Comparison of ENCODE assay signal across 18 cellular contexts in the genomic region with DNA sequence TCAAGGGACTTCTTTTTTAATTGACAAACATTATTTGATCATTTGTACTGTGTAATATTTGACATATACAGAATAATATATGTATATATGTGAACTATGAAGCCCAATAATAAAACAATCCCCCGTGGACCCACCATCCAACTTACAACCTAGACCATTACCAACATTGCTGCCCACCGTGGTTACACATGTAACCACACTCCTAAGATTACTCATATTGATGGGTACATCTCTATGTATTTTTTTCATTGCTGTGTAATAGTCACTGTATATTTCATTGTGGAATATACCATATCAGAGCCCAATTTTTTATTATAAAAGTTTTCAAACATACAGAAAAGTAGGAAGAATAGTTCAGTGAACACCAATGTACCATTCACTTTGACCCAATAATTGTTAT.
A peak's percentile ranks its signal among the peaks of the same experiment; 100 is the strongest.
DNase-seq lines count a peak whose midpoint lies in the region; ATAC-seq and TF ChIP-seq lines count a peak whose summit lies in the region.
"Had no signal": no experiment of that assay in that cellular context is flagged by ENCODE, and none has a peak within 500 bp of the region (broad histone marks: within the 10 kb centered on the region; RNA-seq: fewer than 3 reads in every experiment).

No MANE protein-coding gene starts in this region.

- no peak overlapping the region for H3K4me3 Mint-ChIP-seq in T-helper 1 cell treated with Interleukin-12 subunit alpha and Interleukin-12 subunit beta and Interleukin-4 antibody, amounts not matched to agents 30 μg/mL and 1 μg/mL, for 36 hours
- H3K4me3 Mint-ChIP-seq in CD4-positive, alpha-beta T cell: no peak overlapping the region
- H3K4me3 Mint-ChIP-seq in activated B cell treated with CpG ODN at 0.5 μM for 24 hours (no peak overlapping the region), endothelial cell (ENCODE audit: unreplicated experiment) (no peak overlapping the region)
- H3K4me3 Mint-ChIP-seq: HFFc6 had no signal

- peaks cover 47% of the 10 kb centered on the region for H3K4me1 Mint-ChIP-seq in T-helper 1 cell treated with Interleukin-12 subunit alpha and Interleukin-12 subunit beta and Interleukin-4 antibody, amounts not matched to agents 30 μg/mL and 1 μg/mL, for 36 hours (ENCODE audit: low read depth)
- H3K4me1 Mint-ChIP-seq in CD4-positive, alpha-beta T cell (ENCODE audit: low read depth): peaks cover 90% of the 10 kb centered on the region
- H3K4me1 Mint-ChIP-seq in activated B cell treated with CpG ODN at 0.5 μM for 24 hours: peaks cover 80% of the 10 kb centered on the region
- peaks cover 20% of the 10 kb centered on the region for H3K4me1 Mint-ChIP-seq in endothelial cell (ENCODE audit: unreplicated experiment)

- H3K9me3 ChIP-seq in CD4-positive, alpha-beta T cell (ENCODE audit: control insufficient read depth, low read length): no peaks in the 10 kb centered on the region
- H3K9me3 ChIP-seq: gastroesophageal sphincter, SK-N-SH, suprapubic skin, uterus had no signal

- intact Hi-C loops in CD4-positive, alpha-beta T cell (cut with DNase I, micrococcal nuclease): loop anchor here in 1 of 2 experiments (10.0 kb wide), 1 partner anchor 540 kb away; no protein-coding TSS in a partner anchor
- intact Hi-C loops in activated B cell treated with CpG ODN at 0.5 μM for 24 hours (cut with micrococcal nuclease): no loop called here

- H3K27me3 Mint-ChIP-seq in T-helper 1 cell treated with Interleukin-12 subunit alpha and Interleukin-12 subunit beta and Interleukin-4 antibody, amounts not matched to agents 30 μg/mL and 1 μg/mL, for 36 hours (ENCODE audit: low read depth): no peaks in the 10 kb centered on the region
- no peaks in the 10 kb centered on the region for H3K27me3 Mint-ChIP-seq in CD4-positive, alpha-beta T cell
- H3K27me3 Mint-ChIP-seq in activated B cell treated with CpG ODN at 0.5 μM for 24 hours (no peaks in the 10 kb centered on the region), endothelial cell (ENCODE audit: unreplicated experiment) (no peaks in the 10 kb centered on the region)

- H3K4me1 ChIP-seq in foreskin keratinocyte: peaks cover 59% of the 10 kb centered on the region
- H3K4me1 ChIP-seq: gastroesophageal sphincter, uterus had no signal

- DNase-seq in T-helper 1 cell: no peak
- no peak for DNase-seq in CD4-positive, alpha-beta T cell
- no peak for DNase-seq in activated B cell treated with CpG ODN at 0.5 μM for 24 hours
- no peak for DNase-seq in foreskin keratinocyte
- DNase-seq in endothelial cell (ENCODE audit: low spot score): no peak
- DNase-seq: aorta, Calu3, HFFc6, NCI-H1436 treated with DMSO at 0.1 percent for 48 hours, NCI-H524, SK-N-SH, uterus had no signal

- CTCF ChIA-PET in CD4-positive, alpha-beta T cell (lab: Charles Lee): interaction anchor here (1.2 to 1.7 kb wide), 5 partner anchors 13 to 32 kb away, joined by 4 to 20 read pairs (median 7); no protein-coding TSS in a partner anchor
- CTCF ChIA-PET in activated B cell treated with CpG ODN at 0.5 μM for 24 hours (lab: Charles Lee): interaction anchor here (1.2 to 1.5 kb wide), 2 partner anchors 22 to 24 kb away, joined by 4 read pairs; no protein-coding TSS in a partner anchor

- peak overlapping the region; percentile 47 for H3K27ac Mint-ChIP-seq in T-helper 1 cell treated with Interleukin-12 subunit alpha and Interleukin-12 subunit beta and Interleukin-4 antibody, amounts not matched to agents 30 μg/mL and 1 μg/mL, for 36 hours
- peak overlapping the region; percentile 17 for H3K27ac Mint-ChIP-seq in CD4-positive, alpha-beta T cell
- peak overlapping the region; percentile 82 for H3K27ac Mint-ChIP-seq in activated B cell treated with CpG ODN at 0.5 μM for 24 hours
- H3K27ac Mint-ChIP-seq in endothelial cell (ENCODE audit: unreplicated experiment): no peak overlapping the region
- H3K27ac Mint-ChIP-seq: HFFc6 had no signal

- ATAC-seq in CD4-positive, alpha-beta T cell (ENCODE audit: poor library complexity): no peak
- ATAC-seq in activated B cell treated with CpG ODN at 0.5 μM for 24 hours (ENCODE audit: low read depth): no peak
- ATAC-seq in foreskin keratinocyte: no peak
- ATAC-seq in HG02852 (IDR thresholded peaks at IDR 0.05; ENCODE audit: unreplicated experiment): no peak
- no peak for ATAC-seq in HG03139 (IDR thresholded peaks at IDR 0.05; ENCODE audit: unreplicated experiment)
- ATAC-seq: gastroesophageal sphincter had no signal

- POLR2A ChIA-PET in CD4-positive, alpha-beta T cell (lab: Charles Lee): interaction anchor here (2.2 to 3.8 kb wide), 3 partner anchors 9 to 23 kb away, joined by 8 to 23 read pairs (median 21); no protein-coding TSS in a partner anchor
- POLR2A ChIA-PET in activated B cell treated with CpG ODN at 0.5 μM for 24 hours (lab: Charles Lee): interaction anchor here (0.9 to 2.8 kb wide), 5 partner anchors 10 to 22 kb away, joined by 4 to 14 read pairs (median 10); no protein-coding TSS in a partner anchor

- no peaks in the 10 kb centered on the region for H3K9me3 Mint-ChIP-seq in T-helper 1 cell treated with Interleukin-12 subunit alpha and Interleukin-12 subunit beta and Interleukin-4 antibody, amounts not matched to agents 30 μg/mL and 1 μg/mL, for 36 hours
- H3K9me3 Mint-ChIP-seq in CD4-positive, alpha-beta T cell: no peaks in the 10 kb centered on the region
- H3K9me3 Mint-ChIP-seq in activated B cell treated with CpG ODN at 0.5 μM for 24 hours (no peaks in the 10 kb centered on the region), endothelial cell (ENCODE audit: unreplicated experiment) (no peaks in the 10 kb centered on the region)
- H3K9me3 Mint-ChIP-seq: HFFc6 had no signal

- no peak for TF ChIP-seq CTCF in CD4-positive, alpha-beta T cell (IDR thresholded peaks at IDR 0.05)
- TF ChIP-seq CTCF in activated B cell treated with CpG ODN at 0.5 μM for 24 hours (IDR thresholded peaks at IDR 0.05) (no peak), foreskin keratinocyte (conservative IDR thresholded peaks at IDR 0.05) (no peak), endothelial cell (IDR thresholded peaks at IDR 0.05; ENCODE audit: unreplicated experiment) (no peak)

- no peaks in the 10 kb centered on the region for H3K27me3 ChIP-seq in CD4-positive, alpha-beta T cell (ENCODE audit: control insufficient read depth, insufficient read depth, low read length)
- no peaks in the 10 kb centered on the region for H3K27me3 ChIP-seq in foreskin keratinocyte
- H3K27me3 ChIP-seq: gastroesophageal sphincter, suprapubic skin, uterus had no signal

- peaks cover 54% of the 10 kb centered on the region for H3K36me3 Mint-ChIP-seq in T-helper 1 cell treated with Interleukin-12 subunit alpha and Interleukin-12 subunit beta and Interleukin-4 antibody, amounts not matched to agents 30 μg/mL and 1 μg/mL, for 36 hours (ENCODE audit: low read depth)
- peaks cover 94% of the 10 kb centered on the region for H3K36me3 Mint-ChIP-seq in CD4-positive, alpha-beta T cell (ENCODE audit: low read depth)
- H3K36me3 Mint-ChIP-seq in activated B cell treated with CpG ODN at 0.5 μM for 24 hours (ENCODE audit: low read depth) (peaks cover 72% of the 10 kb centered on the region), endothelial cell (ENCODE audit: low read depth, unreplicated experiment) (no peaks in the 10 kb centered on the region)

- H3K27ac ChIP-seq in CD4-positive, alpha-beta T cell (ENCODE audit: low read depth, low read length): no peak overlapping the region
- peak overlapping the region; percentile 42 for H3K27ac ChIP-seq in foreskin keratinocyte
- H3K27ac ChIP-seq: 22Rv1, gastroesophageal sphincter, suprapubic skin, uterus had no signal
